In genomic region chr6:26131618-26132017, GRCh38 we compare ENCODE assay signal across 14 cellular contexts. TPM values are rescaled to one million over a fixed set of nuclear protein-coding genes. Genes with fewer than 3 reads are reported as not detected.
DNase-seq lines count a peak whose midpoint lies in the region; ATAC-seq lines count a peak whose summit lies in the region.
"Had no signal": no experiment of that assay in that cellular context is flagged by ENCODE, and none has a peak within 500 bp of the region (broad histone marks: within the 10 kb centered on the region; RNA-seq: fewer than 3 reads in every experiment).

No MANE protein-coding gene starts in this region.

- H3K9ac ChIP-seq in mesendoderm (ENCODE audit: low read length) = no peak overlapping the region

- H3K18ac ChIP-seq in mesendoderm (ENCODE audit: low read length) = no peak overlapping the region

- ATAC-seq in activated naive CD8-positive, alpha-beta T cell treated with anti-CD3 and anti-CD28 coated beads, Interleukin-2, amount 50 U/mL, for 24 hours = no peak
- ATAC-seq in stimulated activated memory B cell treated with anti-CD40 and anti-IgM and Interleukin-4, amounts not matched to agents 10 μg/mL and 1 μg/mL and 100 μg/mL, for 72 hours = no peak
- ATAC-seq: Right ventricle myocardium inferior had no signal

- peaks cover 40% of the 10 kb centered on the region for H3K36me3 Mint-ChIP-seq in activated T-cell treated with anti-CD3 and anti-CD28 coated beads, Interleukin-2, amount 50 U/mL, for 24 hours (ENCODE audit: low read depth)
- peaks cover 18% of the 10 kb centered on the region for H3K36me3 Mint-ChIP-seq in activated naive CD8-positive, alpha-beta T cell treated with anti-CD3 and anti-CD28 coated beads, Interleukin-2, amount 50 U/mL, for 24 hours (ENCODE audit: low read depth)
- peaks cover 67% of the 10 kb centered on the region for H3K36me3 Mint-ChIP-seq in stimulated activated memory B cell treated with anti-CD40 and anti-IgM and Interleukin-4, amounts not matched to agents 10 μg/mL and 1 μg/mL and 100 μg/mL, for 72 hours

- no peak overlapping the region for H3K27ac ChIP-seq in mesendoderm (ENCODE audit: low read depth, low read length)
- no peak overlapping the region for H3K27ac ChIP-seq in substantia nigra (ENCODE audit: low read depth, low read length, poor library complexity, severe bottlenecking)
- H3K27ac ChIP-seq: 22Rv1 had no signal

- no peak overlapping the region for H3K23ac ChIP-seq in mesendoderm (ENCODE audit: low read length)

- no peaks in the 10 kb centered on the region for H3K27me3 Mint-ChIP-seq in activated T-cell treated with anti-CD3 and anti-CD28 coated beads, Interleukin-2, amount 50 U/mL, for 24 hours
- no peaks in the 10 kb centered on the region for H3K27me3 Mint-ChIP-seq in activated naive CD8-positive, alpha-beta T cell treated with anti-CD3 and anti-CD28 coated beads, Interleukin-2, amount 50 U/mL, for 24 hours
- H3K27me3 Mint-ChIP-seq in stimulated activated memory B cell treated with anti-CD40 and anti-IgM and Interleukin-4, amounts not matched to agents 10 μg/mL and 1 μg/mL and 100 μg/mL, for 72 hours = no peaks in the 10 kb centered on the region

- H2BK120ac ChIP-seq in mesendoderm (ENCODE audit: low read depth, low read length) = no peak overlapping the region

- H3K4ac ChIP-seq in mesendoderm (ENCODE audit: low read depth, low read length) = no peak overlapping the region

- no peak overlapping the region for H3K4me3 ChIP-seq in mesendoderm (ENCODE audit: low read length)
- H3K4me3 ChIP-seq: GM23338 had no signal

- H3K4me1 Mint-ChIP-seq in activated T-cell treated with anti-CD3 and anti-CD28 coated beads, Interleukin-2, amount 50 U/mL, for 24 hours (ENCODE audit: low read depth) = peaks cover 66% of the 10 kb centered on the region
- H3K4me1 Mint-ChIP-seq in activated naive CD8-positive, alpha-beta T cell treated with anti-CD3 and anti-CD28 coated beads, Interleukin-2, amount 50 U/mL, for 24 hours = peaks cover 54% of the 10 kb centered on the region
- peaks cover 68% of the 10 kb centered on the region for H3K4me1 Mint-ChIP-seq in stimulated activated memory B cell treated with anti-CD40 and anti-IgM and Interleukin-4, amounts not matched to agents 10 μg/mL and 1 μg/mL and 100 μg/mL, for 72 hours

- no peak overlapping the region for H3K4me2 ChIP-seq in mesendoderm (ENCODE audit: low read length)
- H3K4me2 ChIP-seq: GM23338 had no signal

- no peaks in the 10 kb centered on the region for H3K36me3 ChIP-seq in mesendoderm (ENCODE audit: control insufficient read depth, insufficient read depth, low read length)

- H4K5ac ChIP-seq in mesendoderm (ENCODE audit: low read length) = no peak overlapping the region

- H4K8ac ChIP-seq in mesendoderm (ENCODE audit: low read depth, low read length) = no peak overlapping the region

- no peaks in the 10 kb centered on the region for H3K4me1 ChIP-seq in mesendoderm (ENCODE audit: control insufficient read depth, low read depth, low read length)

- no peak overlapping the region for H2AK5ac ChIP-seq in mesendoderm (ENCODE audit: low read length)

- H3K56ac ChIP-seq in mesendoderm (ENCODE audit: low read length) = no peak overlapping the region

- no peak overlapping the region for H2BK15ac ChIP-seq in mesendoderm (replicated peaks; ENCODE audit: low read depth)

- H3K4me3 Mint-ChIP-seq in activated T-cell treated with anti-CD3 and anti-CD28 coated beads, Interleukin-2, amount 50 U/mL, for 24 hours = no peak overlapping the region
- no peak overlapping the region for H3K4me3 Mint-ChIP-seq in activated naive CD8-positive, alpha-beta T cell treated with anti-CD3 and anti-CD28 coated beads, Interleukin-2, amount 50 U/mL, for 24 hours
- peak overlapping the region; percentile 40 for H3K4me3 Mint-ChIP-seq in stimulated activated memory B cell treated with anti-CD40 and anti-IgM and Interleukin-4, amounts not matched to agents 10 μg/mL and 1 μg/mL and 100 μg/mL, for 72 hours
- H3K4me3 Mint-ChIP-seq: GM23338 had no signal

- no peak overlapping the region for H2BK5ac ChIP-seq in mesendoderm (ENCODE audit: low read length)

- no peaks in the 10 kb centered on the region for H3K27me3 ChIP-seq in mesendoderm (ENCODE audit: insufficient read depth, low read length, poor library complexity)

- DNase-seq in activated T-cell treated with anti-CD3 and anti-CD28 coated beads, Interleukin-2, amount 50 U/mL, for 24 hours = no peak
- no peak for DNase-seq in activated T-cell treated with anti-CD3 and anti-CD28 coated beads for 4 hours
- DNase-seq in activated naive CD8-positive, alpha-beta T cell treated with anti-CD3 and anti-CD28 coated beads, Interleukin-2, amount 50 U/mL, for 24 hours = no peak
- DNase-seq in mesendoderm = peak; percentile 73
- DNase-seq in amygdala (lab: John Stamatoyannopoulos, UW) = no peak
- no peak for DNase-seq in substantia nigra (lab: John Stamatoyannopoulos, UW)
- no peak for DNase-seq in SK-N-DZ (ENCODE audit: low spot score)
- DNase-seq: NCI-H146, NCI-H226, NCI-H69 had no signal

- H3K79me2 ChIP-seq in mesendoderm (ENCODE audit: control insufficient read depth, insufficient read depth, low read length) = peaks cover 10% of the 10 kb centered on the region

- H3K27ac Mint-ChIP-seq in activated T-cell treated with anti-CD3 and anti-CD28 coated beads, Interleukin-2, amount 50 U/mL, for 24 hours = peak overlapping the region; percentile 67
- H3K27ac Mint-ChIP-seq in activated naive CD8-positive, alpha-beta T cell treated with anti-CD3 and anti-CD28 coated beads, Interleukin-2, amount 50 U/mL, for 24 hours = peak overlapping the region; percentile 70
- no peak overlapping the region for H3K27ac Mint-ChIP-seq in stimulated activated memory B cell treated with anti-CD40 and anti-IgM and Interleukin-4, amounts not matched to agents 10 μg/mL and 1 μg/mL and 100 μg/mL, for 72 hours
- H3K27ac Mint-ChIP-seq: GM23338 had no signal

- H3K9me3 Mint-ChIP-seq in activated T-cell treated with anti-CD3 and anti-CD28 coated beads, Interleukin-2, amount 50 U/mL, for 24 hours = peaks cover 2% of the 10 kb centered on the region
- H3K9me3 Mint-ChIP-seq in activated naive CD8-positive, alpha-beta T cell treated with anti-CD3 and anti-CD28 coated beads, Interleukin-2, amount 50 U/mL, for 24 hours = peaks cover 3% of the 10 kb centered on the region
- no peaks in the 10 kb centered on the region for H3K9me3 Mint-ChIP-seq in stimulated activated memory B cell treated with anti-CD40 and anti-IgM and Interleukin-4, amounts not matched to agents 10 μg/mL and 1 μg/mL and 100 μg/mL, for 72 hours
- H3K9me3 Mint-ChIP-seq: GM23338 had no signal

- no CpG with 5 or more reads among the region's 3 CpGs for WGBS in mesendoderm (ENCODE audit: extremely low coverage, insufficient coverage, low lambda C conversion rate)

- no peaks in the 10 kb centered on the region for H3K79me1 ChIP-seq in mesendoderm (ENCODE audit: low read length)

RNA-seq across cellular contexts. Expression of gene HFE, which starts 44.4 kb away (rescaled TPM):
- polyA plus RNA-seq in mesendoderm (2013, experiment 1 of 2) = 0.28 TPM
- polyA plus RNA-seq in mesendoderm (2013, experiment 2 of 2) = 0.41 TPM
- polyA plus RNA-seq in SK-N-DZ (2014; cell fraction: cytosol; rRNA removed) = not detected in 2 replicates
- not detected in 2 replicates for polyA plus RNA-seq in SK-N-DZ (2014; cell fraction: nucleus; rRNA removed)
